Comparison of ENCODE assay signal across 19 cellular contexts in genomic region chr20:45312241-45312640, GRCh38. TPM values are rescaled to one million over a fixed set of nuclear protein-coding genes. Genes with fewer than 3 reads are reported as not detected.
"Had no signal": no experiment of that assay in that cellular context is flagged by ENCODE, and none has a peak within 500 bp of the region (broad histone marks: within the 10 kb centered on the region; RNA-seq: fewer than 3 reads in every experiment).

No MANE protein-coding gene starts in this region.

- H3K4me1 Mint-ChIP-seq: mesothelial cell of epicardium had no signal

- H3K27me3 ChIP-seq: ascending aorta had no signal

- H3K4me3 ChIP-seq: ascending aorta, lower lobe of right lung, upper lobe of right lung had no signal

- H3K36me3 Mint-ChIP-seq: activated naive CD4-positive, alpha-beta T cell treated with anti-CD3 and anti-CD28 coated beads, Interleukin-2, amount 10 ng/mL, durations not matched to agents 7 days and 5 days; mesothelial cell of epicardium had no signal

- H3K27ac ChIP-seq: ascending aorta, lower lobe of right lung, upper lobe of right lung had no signal

- H3K36me3 ChIP-seq: ascending aorta, lower lobe of right lung, upper lobe of right lung had no signal

- H3K9me3 ChIP-seq: ascending aorta, lower lobe of right lung, upper lobe of right lung had no signal

- H3K4me3 Mint-ChIP-seq: activated naive CD4-positive, alpha-beta T cell treated with anti-CD3 and anti-CD28 coated beads, Interleukin-2, amount 10 ng/mL, durations not matched to agents 7 days and 5 days; dendritic cell treated with granulocyte-macrophage colony-stimulating factor and Interleukin-4, amounts not matched to agents 40 ng/mL and 50 ng/mL, for 4 days; mesothelial cell of epicardium; nephron progenitor cell had no signal

- H3K4me1 ChIP-seq: ascending aorta, lower lobe of right lung, upper lobe of right lung had no signal

- H3K27ac Mint-ChIP-seq: activated naive CD4-positive, alpha-beta T cell treated with anti-CD3 and anti-CD28 coated beads, Interleukin-2, amount 10 ng/mL, durations not matched to agents 7 days and 5 days; activated T-helper 17 cell treated with anti-CD3 and anti-CD28 coated beads, Interleukin-2, amount 50 U/mL, for 72 hours; dendritic cell treated with granulocyte-macrophage colony-stimulating factor and Interleukin-4, amounts not matched to agents 40 ng/mL and 50 ng/mL, for 4 days; effector memory CD8-positive, alpha-beta T cell; mesothelial cell of epicardium; nephron progenitor cell; stimulated activated naive CD8-positive, alpha-beta T cell treated with anti-CD3 and anti-CD28 coated beads, Interleukin-15, amount 100 ng/mL, for 72 hours had no signal

- H3K9me3 Mint-ChIP-seq: activated naive CD4-positive, alpha-beta T cell treated with anti-CD3 and anti-CD28 coated beads, Interleukin-2, amount 10 ng/mL, durations not matched to agents 7 days and 5 days; activated T-helper 17 cell treated with anti-CD3 and anti-CD28 coated beads, Interleukin-2, amount 50 U/mL, for 72 hours; dendritic cell treated with granulocyte-macrophage colony-stimulating factor and Interleukin-4, amounts not matched to agents 40 ng/mL and 50 ng/mL, for 4 days; effector memory CD8-positive, alpha-beta T cell; mesothelial cell of epicardium; nephron progenitor cell; stimulated activated naive CD8-positive, alpha-beta T cell treated with anti-CD3 and anti-CD28 coated beads, Interleukin-15, amount 100 ng/mL, for 72 hours had no signal

- DNase-seq: foreskin melanocyte had no signal

RNA-seq across cellular contexts. Expression of gene MATN4, which starts 4.1 kb away (rescaled TPM):
- total RNA-seq: cerebellum, left colon, lower lobe of right lung, mesothelial cell of epicardium, pulmonary artery endothelial cell, temporal lobe had no signal

RNA-seq across cellular contexts. Expression of gene RBPJL, which starts 5.6 kb away (rescaled TPM):
- total RNA-seq: activated T-helper 17 cell treated with anti-CD3 and anti-CD28 coated beads, Interleukin-2, amount 50 U/mL, for 72 hours; ascending aorta; bronchial epithelial cell; cerebellum; fibroblast of lung; left colon; lower lobe of right lung; mesothelial cell of epicardium; omental fat pad; pulmonary artery endothelial cell; sciatic nerve; temporal lobe; upper lobe of right lung had no signal
- polyA plus RNA-seq: fibroblast of lung had no signal

RNA-seq across cellular contexts. Expression of gene SLPI, which starts 57.9 kb away (rescaled TPM):
- total RNA-seq: activated T-helper 17 cell treated with anti-CD3 and anti-CD28 coated beads, Interleukin-2, amount 50 U/mL, for 72 hours; mesothelial cell of epicardium; pulmonary artery endothelial cell; temporal lobe had no signal
